In the genomic region with DNA sequence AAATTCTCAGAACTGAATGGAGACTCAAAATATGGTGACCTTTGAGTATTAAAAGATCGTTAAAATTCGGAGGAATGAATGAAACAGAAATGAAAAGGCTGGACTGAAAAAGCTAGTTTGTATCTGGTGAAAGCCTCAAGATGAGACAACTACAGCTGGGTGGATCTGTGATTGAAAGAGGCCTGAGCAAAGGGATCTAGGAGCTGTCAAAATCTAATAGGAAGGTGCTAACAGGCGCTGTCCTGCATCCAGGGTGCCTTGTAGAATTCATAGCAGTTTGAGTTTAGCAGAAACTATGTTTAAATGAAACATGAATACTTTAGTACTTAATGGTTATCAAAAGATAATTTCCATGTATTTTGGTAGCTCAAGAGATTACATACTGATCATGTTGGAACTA, we compare ENCODE assay signal across 9 cellular contexts. TPM values are rescaled to one million over a fixed set of nuclear protein-coding genes. Genes with fewer than 3 reads are reported as not detected.
DNase-seq lines count a peak whose midpoint lies in the region; ATAC-seq lines count a peak whose summit lies in the region.
"Had no signal": no experiment of that assay in that cellular context is flagged by ENCODE, and none has a peak within 500 bp of the region (broad histone marks: within the 10 kb centered on the region; RNA-seq: fewer than 3 reads in every experiment).

No MANE protein-coding gene starts in this region.

- no peaks in the 10 kb centered on the region for H3K36me3 ChIP-seq in stomach smooth muscle (ENCODE audit: control insufficient read depth in 2 of 2, insufficient read depth in 2 of 2, low read length in 2 of 2)

- peak overlapping the region; percentile 86 to 88 for H3K9ac ChIP-seq in stomach smooth muscle (ENCODE audit: low read length in 2 of 2)

- H3K36me3 Mint-ChIP-seq in activated CD8-positive, alpha-beta T cell treated with anti-CD3 and anti-CD28 coated beads, Interleukin-2, amount 10 ng/mL, durations not matched to agents 7 days and 5 days (ENCODE audit: low read depth): peaks cover 48% of the 10 kb centered on the region

- no peaks in the 10 kb centered on the region for H3K9me3 Mint-ChIP-seq in activated CD8-positive, alpha-beta T cell treated with anti-CD3 and anti-CD28 coated beads, Interleukin-2, amount 10 ng/mL, durations not matched to agents 7 days and 5 days (ENCODE audit: insufficient read depth)

- no peak for ATAC-seq in activated CD8-positive, alpha-beta T cell treated with anti-CD3 and anti-CD28 coated beads, Interleukin-2, amount 10 ng/mL, durations not matched to agents 7 days and 5 days
- ATAC-seq in GM19351 (IDR thresholded peaks at IDR 0.05; ENCODE audit: unreplicated experiment) (no peak), GM19452 (IDR thresholded peaks at IDR 0.05; ENCODE audit: unreplicated experiment) (no peak)

- peak overlapping the region; percentile 93 for H3K4me3 Mint-ChIP-seq in activated CD8-positive, alpha-beta T cell treated with anti-CD3 and anti-CD28 coated beads, Interleukin-2, amount 10 ng/mL, durations not matched to agents 7 days and 5 days

- peaks cover 46% of the 10 kb centered on the region for H3K4me1 Mint-ChIP-seq in activated CD8-positive, alpha-beta T cell treated with anti-CD3 and anti-CD28 coated beads, Interleukin-2, amount 10 ng/mL, durations not matched to agents 7 days and 5 days (ENCODE audit: low read depth)

- peak overlapping the region; percentile 89 for H3K27ac Mint-ChIP-seq in activated CD8-positive, alpha-beta T cell treated with anti-CD3 and anti-CD28 coated beads, Interleukin-2, amount 10 ng/mL, durations not matched to agents 7 days and 5 days

- peaks cover 3% of the 10 kb centered on the region for H3K9me3 ChIP-seq in iPS-18c (ENCODE audit: control insufficient read depth, insufficient read depth, low read length)
- no peaks in the 10 kb centered on the region for H3K9me3 ChIP-seq in stomach smooth muscle (ENCODE audit: control insufficient read depth in 2 of 2, low read length in 2 of 2)

- CTCF ChIA-PET in activated CD8-positive, alpha-beta T cell treated with anti-CD3 and anti-CD28 coated beads, Interleukin-2, amount 10 ng/mL, durations not matched to agents 7 days and 5 days (lab: Charles Lee): interaction anchor here (0.8 to 3.2 kb wide), 27 partner anchors 9 to 258 kb away, joined by 3 to 30 read pairs (median 6); a partner anchor contains a TSS

- DNase-seq in NOMO-1 treated with DMSO at 0.1 percent for 48 hours (lab: John Stamatoyannopoulos, UW; ENCODE audit: unreplicated experiment) (peak; percentile 2), NOMO-1 treated with dmso at 0.1 percent for 144 hours (lab: John Stamatoyannopoulos, UW; ENCODE audit: unreplicated experiment) (no peak), NCI-H524 treated with DMSO at 0.1 percent for 48 hours (lab: John Stamatoyannopoulos, UW) (no peak)
- DNase-seq in activated CD8-positive, alpha-beta T cell treated with anti-CD3 and anti-CD28 coated beads, Interleukin-2, amount 10 ng/mL, durations not matched to agents 7 days and 5 days: no peak
- DNase-seq: stimulated activated CD4-positive, alpha-beta T cell treated with anti-CD3 and anti-CD28 coated beads, Interleukin-1b, Interleukin-23, amount 100 ng/mL, for 48 hours had no signal

- peak overlapping the region; percentile 81 for H3K27ac ChIP-seq in stomach smooth muscle (ENCODE audit: low read length)

- H3K27me3 ChIP-seq in stomach smooth muscle (ENCODE audit: control insufficient read depth in 1 of 2, insufficient read depth in 2 of 2, low read length in 2 of 2): no peaks in the 10 kb centered on the region

- POLR2A ChIA-PET in activated CD8-positive, alpha-beta T cell treated with anti-CD3 and anti-CD28 coated beads, Interleukin-2, amount 10 ng/mL, durations not matched to agents 7 days and 5 days (lab: Charles Lee): interaction anchor here (1.1 to 2.5 kb wide), 3 partner anchors 20 to 172 kb away, joined by 3 to 14 read pairs (median 4); no protein-coding TSS in a partner anchor

- peaks cover 34% of the 10 kb centered on the region for H3K4me1 ChIP-seq in stomach smooth muscle (ENCODE audit: control insufficient read depth, insufficient read depth, low read length)

- H3K4me3 ChIP-seq in iPS-18c (ENCODE audit: insufficient read depth, low read depth, low read length): peak overlapping the region; percentile 84; the same call in 1 of the 2 replicates
- H3K4me3 ChIP-seq in stomach smooth muscle (ENCODE audit: low read length in 2 of 2): peak overlapping the region; percentile 68 to 90

- no peaks in the 10 kb centered on the region for H3K27me3 Mint-ChIP-seq in activated CD8-positive, alpha-beta T cell treated with anti-CD3 and anti-CD28 coated beads, Interleukin-2, amount 10 ng/mL, durations not matched to agents 7 days and 5 days (ENCODE audit: low read depth)

RNA-seq across cellular contexts. Expression of a gene that starts 2.3 kb away (rescaled TPM):
- total RNA-seq in activated CD8-positive, alpha-beta T cell treated with anti-CD3 and anti-CD28 coated beads, Interleukin-2, amount 10 ng/mL, durations not matched to agents 7 days and 5 days: 100 to 1,000 TPM; 107 TPM
